In the genomic region with DNA sequence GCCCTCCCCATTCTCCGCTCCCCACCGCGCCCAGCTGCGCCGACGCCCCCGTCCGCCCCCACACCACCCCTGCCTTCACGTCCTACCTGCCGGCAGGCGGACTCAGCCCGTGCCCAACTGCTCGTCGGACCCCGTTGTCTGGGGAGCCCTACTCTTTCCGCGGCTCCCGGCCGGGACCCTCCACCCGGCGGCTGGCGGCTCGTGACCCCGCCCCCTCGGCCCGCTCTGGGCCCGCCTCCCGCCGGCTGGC, we compare ENCODE assay signal across 1 cellular context.
A peak's percentile ranks its signal among the peaks of the same experiment; 100 is the strongest.
TF ChIP-seq lines count a peak whose summit lies in the region.

A gene (minus strand): TSS at position 209 of the 250 bp plus-strand sequence. CDS start 9,899 bp downstream, outside the sequence.

TF ChIP-seq in HepG2, 621 proteins besides CTCF, POLR2A, EP300 and RAD21 (continued from another document):
- TF ChIP-seq, protein P1, sequence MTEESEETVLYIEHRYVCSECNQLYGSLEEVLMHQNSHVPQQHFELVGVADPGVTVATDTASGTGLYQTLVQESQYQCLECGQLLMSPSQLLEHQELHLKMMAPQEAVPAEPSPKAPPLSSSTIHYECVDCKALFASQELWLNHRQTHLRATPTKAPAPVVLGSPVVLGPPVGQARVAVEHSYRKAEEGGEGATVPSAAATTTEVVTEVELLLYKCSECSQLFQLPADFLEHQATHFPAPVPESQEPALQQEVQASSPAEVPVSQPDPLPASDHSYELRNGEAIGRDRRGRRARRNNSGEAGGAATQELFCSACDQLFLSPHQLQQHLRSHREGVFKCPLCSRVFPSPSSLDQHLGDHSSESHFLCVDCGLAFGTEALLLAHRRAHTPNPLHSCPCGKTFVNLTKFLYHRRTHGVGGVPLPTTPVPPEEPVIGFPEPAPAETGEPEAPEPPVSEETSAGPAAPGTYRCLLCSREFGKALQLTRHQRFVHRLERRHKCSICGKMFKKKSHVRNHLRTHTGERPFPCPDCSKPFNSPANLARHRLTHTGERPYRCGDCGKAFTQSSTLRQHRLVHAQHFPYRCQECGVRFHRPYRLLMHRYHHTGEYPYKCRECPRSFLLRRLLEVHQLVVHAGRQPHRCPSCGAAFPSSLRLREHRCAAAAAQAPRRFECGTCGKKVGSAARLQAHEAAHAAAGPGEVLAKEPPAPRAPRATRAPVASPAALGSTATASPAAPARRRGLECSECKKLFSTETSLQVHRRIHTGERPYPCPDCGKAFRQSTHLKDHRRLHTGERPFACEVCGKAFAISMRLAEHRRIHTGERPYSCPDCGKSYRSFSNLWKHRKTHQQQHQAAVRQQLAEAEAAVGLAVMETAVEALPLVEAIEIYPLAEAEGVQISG (CRISPR knock-in tag; IDR thresholded peaks at IDR 0.05) = no peak
- TF ChIP-seq, protein P2, sequence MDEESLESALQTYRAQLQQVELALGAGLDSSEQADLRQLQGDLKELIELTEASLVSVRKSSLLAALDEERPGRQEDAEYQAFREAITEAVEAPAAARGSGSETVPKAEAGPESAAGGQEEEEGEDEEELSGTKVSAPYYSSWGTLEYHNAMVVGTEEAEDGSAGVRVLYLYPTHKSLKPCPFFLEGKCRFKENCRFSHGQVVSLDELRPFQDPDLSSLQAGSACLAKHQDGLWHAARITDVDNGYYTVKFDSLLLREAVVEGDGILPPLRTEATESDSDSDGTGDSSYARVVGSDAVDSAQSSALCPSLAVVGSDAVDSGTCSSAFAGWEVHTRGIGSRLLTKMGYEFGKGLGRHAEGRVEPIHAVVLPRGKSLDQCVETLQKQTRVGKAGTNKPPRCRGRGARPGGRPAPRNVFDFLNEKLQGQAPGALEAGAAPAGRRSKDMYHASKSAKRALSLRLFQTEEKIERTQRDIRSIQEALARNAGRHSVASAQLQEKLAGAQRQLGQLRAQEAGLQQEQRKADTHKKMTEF (CRISPR knock-in tag; IDR thresholded peaks at IDR 0.05) = no peak
- TF ChIP-seq, protein P3, sequence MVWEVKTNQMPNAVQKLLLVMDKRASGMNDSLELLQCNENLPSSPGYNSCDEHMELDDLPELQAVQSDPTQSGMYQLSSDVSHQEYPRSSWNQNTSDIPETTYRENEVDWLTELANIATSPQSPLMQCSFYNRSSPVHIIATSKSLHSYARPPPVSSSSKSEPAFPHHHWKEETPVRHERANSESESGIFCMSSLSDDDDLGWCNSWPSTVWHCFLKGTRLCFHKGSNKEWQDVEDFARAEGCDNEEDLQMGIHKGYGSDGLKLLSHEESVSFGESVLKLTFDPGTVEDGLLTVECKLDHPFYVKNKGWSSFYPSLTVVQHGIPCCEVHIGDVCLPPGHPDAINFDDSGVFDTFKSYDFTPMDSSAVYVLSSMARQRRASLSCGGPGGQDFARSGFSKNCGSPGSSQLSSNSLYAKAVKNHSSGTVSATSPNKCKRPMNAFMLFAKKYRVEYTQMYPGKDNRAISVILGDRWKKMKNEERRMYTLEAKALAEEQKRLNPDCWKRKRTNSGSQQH (CRISPR knock-in tag; IDR thresholded peaks at IDR 0.05; ENCODE audit: low read depth) = 0 out of 2 replicates have a peak, but pooled peaks have one; percentile 23
- TF ChIP-seq TCF12 (IDR thresholded peaks at IDR 0.05) (no peak), TCF12 (CRISPR knock-in tag; IDR thresholded peaks at IDR 0.05) (no peak), ZC3H13 (CRISPR knock-in tag; IDR thresholded peaks at IDR 0.05) (no peak; the same call in 1 of the 2 replicates), ZFX (CRISPR knock-in tag; IDR thresholded peaks at IDR 0.05; ENCODE audit: low read depth) (no peak), ZNF850 (CRISPR knock-in tag; conservative IDR thresholded peaks at IDR 0.05) (no peak), ZNF572 (CRISPR knock-in tag; IDR thresholded peaks at IDR 0.05) (no peak), TARDBP (CRISPR knock-in tag; IDR thresholded peaks at IDR 0.05) (no peak), ZSCAN21 (CRISPR knock-in tag; IDR thresholded peaks at IDR 0.05; ENCODE audit: borderline replicate concordance) (no peak; the same call in 1 of the 2 replicates), KAT2B (IDR thresholded peaks at IDR 0.05; ENCODE audit: borderline replicate concordance, low read depth, low read length) (no peak), ZNF75D (CRISPR knock-in tag; IDR thresholded peaks at IDR 0.05; ENCODE audit: borderline replicate concordance) (no peak), EED (CRISPR knock-in tag; IDR thresholded peaks at IDR 0.05) (0 out of 2 replicates have a peak, but pooled peaks have one; percentile 44), ZSCAN25 (CRISPR knock-in tag; IDR thresholded peaks at IDR 0.05) (0 out of 2 replicates have a peak, but pooled peaks have one; percentile 44), NFIB (CRISPR knock-in tag; IDR thresholded peaks at IDR 0.05; ENCODE audit: borderline replicate concordance) (no peak), ZNF629 (CRISPR knock-in tag; conservative IDR thresholded peaks at IDR 0.05) (no peak)
- TF ChIP-seq, protein P4, sequence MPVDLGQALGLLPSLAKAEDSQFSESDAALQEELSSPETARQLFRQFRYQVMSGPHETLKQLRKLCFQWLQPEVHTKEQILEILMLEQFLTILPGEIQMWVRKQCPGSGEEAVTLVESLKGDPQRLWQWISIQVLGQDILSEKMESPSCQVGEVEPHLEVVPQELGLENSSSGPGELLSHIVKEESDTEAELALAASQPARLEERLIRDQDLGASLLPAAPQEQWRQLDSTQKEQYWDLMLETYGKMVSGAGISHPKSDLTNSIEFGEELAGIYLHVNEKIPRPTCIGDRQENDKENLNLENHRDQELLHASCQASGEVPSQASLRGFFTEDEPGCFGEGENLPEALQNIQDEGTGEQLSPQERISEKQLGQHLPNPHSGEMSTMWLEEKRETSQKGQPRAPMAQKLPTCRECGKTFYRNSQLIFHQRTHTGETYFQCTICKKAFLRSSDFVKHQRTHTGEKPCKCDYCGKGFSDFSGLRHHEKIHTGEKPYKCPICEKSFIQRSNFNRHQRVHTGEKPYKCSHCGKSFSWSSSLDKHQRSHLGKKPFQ (CRISPR knock-in tag; IDR thresholded peaks at IDR 0.05; ENCODE audit: insufficient replicate concordance) = peak; percentile 21
- TF ChIP-seq, protein P5, sequence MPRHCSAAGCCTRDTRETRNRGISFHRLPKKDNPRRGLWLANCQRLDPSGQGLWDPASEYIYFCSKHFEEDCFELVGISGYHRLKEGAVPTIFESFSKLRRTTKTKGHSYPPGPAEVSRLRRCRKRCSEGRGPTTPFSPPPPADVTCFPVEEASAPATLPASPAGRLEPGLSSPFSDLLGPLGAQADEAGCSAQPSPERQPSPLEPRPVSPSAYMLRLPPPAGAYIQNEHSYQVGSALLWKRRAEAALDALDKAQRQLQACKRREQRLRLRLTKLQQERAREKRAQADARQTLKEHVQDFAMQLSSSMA (CRISPR knock-in tag; IDR thresholded peaks at IDR 0.05) = no peak
- TF ChIP-seq, protein P6, sequence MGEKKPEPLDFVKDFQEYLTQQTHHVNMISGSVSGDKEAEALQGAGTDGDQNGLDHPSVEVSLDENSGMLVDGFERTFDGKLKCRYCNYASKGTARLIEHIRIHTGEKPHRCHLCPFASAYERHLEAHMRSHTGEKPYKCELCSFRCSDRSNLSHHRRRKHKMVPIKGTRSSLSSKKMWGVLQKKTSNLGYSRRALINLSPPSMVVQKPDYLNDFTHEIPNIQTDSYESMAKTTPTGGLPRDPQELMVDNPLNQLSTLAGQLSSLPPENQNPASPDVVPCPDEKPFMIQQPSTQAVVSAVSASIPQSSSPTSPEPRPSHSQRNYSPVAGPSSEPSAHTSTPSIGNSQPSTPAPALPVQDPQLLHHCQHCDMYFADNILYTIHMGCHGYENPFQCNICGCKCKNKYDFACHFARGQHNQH (CRISPR knock-in tag; IDR thresholded peaks at IDR 0.05) = no peak
- TF ChIP-seq, protein P7, sequence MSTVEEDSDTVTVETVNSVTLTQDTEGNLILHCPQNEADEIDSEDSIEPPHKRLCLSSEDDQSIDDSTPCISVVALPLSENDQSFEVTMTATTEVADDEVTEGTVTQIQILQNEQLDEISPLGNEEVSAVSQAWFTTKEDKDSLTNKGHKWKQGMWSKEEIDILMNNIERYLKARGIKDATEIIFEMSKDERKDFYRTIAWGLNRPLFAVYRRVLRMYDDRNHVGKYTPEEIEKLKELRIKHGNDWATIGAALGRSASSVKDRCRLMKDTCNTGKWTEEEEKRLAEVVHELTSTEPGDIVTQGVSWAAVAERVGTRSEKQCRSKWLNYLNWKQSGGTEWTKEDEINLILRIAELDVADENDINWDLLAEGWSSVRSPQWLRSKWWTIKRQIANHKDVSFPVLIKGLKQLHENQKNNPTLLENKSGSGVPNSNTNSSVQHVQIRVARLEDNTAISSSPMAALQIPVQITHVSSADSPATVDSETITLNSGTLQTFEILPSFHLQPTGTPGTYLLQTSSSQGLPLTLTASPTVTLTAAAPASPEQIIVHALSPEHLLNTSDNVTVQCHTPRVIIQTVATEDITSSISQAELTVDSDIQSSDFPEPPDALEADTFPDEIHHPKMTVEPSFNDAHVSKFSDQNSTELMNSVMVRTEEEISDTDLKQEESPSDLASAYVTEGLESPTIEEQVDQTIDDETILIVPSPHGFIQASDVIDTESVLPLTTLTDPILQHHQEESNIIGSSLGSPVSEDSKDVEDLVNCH (CRISPR knock-in tag; IDR thresholded peaks at IDR 0.05) = no peak
- TF ChIP-seq, protein P8, sequence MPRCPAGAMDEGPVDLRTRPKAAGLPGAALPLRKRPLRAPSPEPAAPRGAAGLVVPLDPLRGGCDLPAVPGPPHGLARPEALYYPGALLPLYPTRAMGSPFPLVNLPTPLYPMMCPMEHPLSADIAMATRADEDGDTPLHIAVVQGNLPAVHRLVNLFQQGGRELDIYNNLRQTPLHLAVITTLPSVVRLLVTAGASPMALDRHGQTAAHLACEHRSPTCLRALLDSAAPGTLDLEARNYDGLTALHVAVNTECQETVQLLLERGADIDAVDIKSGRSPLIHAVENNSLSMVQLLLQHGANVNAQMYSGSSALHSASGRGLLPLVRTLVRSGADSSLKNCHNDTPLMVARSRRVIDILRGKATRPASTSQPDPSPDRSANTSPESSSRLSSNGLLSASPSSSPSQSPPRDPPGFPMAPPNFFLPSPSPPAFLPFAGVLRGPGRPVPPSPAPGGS (CRISPR knock-in tag; IDR thresholded peaks at IDR 0.05) = 0 out of 2 replicates have a peak, but pooled peaks have one; percentile 42
- TF ChIP-seq, protein P9, sequence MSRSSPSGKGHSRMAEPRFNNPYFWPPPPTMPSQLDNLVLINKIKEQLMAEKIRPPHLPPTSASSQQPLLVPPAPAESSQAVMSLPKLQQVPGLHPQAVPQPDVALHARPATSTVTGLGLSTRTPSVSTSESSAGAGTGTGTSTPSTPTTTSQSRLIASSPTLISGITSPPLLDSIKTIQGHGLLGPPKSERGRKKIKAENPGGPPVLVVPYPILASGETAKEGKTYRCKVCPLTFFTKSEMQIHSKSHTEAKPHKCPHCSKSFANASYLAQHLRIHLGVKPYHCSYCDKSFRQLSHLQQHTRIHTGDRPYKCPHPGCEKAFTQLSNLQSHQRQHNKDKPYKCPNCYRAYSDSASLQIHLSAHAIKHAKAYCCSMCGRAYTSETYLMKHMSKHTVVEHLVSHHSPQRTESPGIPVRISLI (CRISPR knock-in tag; IDR thresholded peaks at IDR 0.05; ENCODE audit: borderline replicate concordance) = 0 out of 2 replicates have a peak, but pooled peaks have one; percentile 5
- TF ChIP-seq, protein P10, sequence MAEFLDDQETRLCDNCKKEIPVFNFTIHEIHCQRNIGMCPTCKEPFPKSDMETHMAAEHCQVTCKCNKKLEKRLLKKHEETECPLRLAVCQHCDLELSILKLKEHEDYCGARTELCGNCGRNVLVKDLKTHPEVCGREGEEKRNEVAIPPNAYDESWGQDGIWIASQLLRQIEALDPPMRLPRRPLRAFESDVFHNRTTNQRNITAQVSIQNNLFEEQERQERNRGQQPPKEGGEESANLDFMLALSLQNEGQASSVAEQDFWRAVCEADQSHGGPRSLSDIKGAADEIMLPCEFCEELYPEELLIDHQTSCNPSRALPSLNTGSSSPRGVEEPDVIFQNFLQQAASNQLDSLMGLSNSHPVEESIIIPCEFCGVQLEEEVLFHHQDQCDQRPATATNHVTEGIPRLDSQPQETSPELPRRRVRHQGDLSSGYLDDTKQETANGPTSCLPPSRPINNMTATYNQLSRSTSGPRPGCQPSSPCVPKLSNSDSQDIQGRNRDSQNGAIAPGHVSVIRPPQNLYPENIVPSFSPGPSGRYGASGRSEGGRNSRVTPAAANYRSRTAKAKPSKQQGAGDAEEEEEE (CRISPR knock-in tag; IDR thresholded peaks at IDR 0.05; ENCODE audit: borderline replicate concordance) = no peak
- TF ChIP-seq, protein P11, sequence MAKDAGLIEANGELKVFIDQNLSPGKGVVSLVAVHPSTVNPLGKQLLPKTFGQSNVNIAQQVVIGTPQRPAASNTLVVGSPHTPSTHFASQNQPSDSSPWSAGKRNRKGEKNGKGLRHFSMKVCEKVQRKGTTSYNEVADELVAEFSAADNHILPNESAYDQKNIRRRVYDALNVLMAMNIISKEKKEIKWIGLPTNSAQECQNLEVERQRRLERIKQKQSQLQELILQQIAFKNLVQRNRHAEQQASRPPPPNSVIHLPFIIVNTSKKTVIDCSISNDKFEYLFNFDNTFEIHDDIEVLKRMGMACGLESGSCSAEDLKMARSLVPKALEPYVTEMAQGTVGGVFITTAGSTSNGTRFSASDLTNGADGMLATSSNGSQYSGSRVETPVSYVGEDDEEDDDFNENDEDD (CRISPR knock-in tag; IDR thresholded peaks at IDR 0.05; ENCODE audit: borderline replicate concordance) = no peak
- TF ChIP-seq, protein P12, sequence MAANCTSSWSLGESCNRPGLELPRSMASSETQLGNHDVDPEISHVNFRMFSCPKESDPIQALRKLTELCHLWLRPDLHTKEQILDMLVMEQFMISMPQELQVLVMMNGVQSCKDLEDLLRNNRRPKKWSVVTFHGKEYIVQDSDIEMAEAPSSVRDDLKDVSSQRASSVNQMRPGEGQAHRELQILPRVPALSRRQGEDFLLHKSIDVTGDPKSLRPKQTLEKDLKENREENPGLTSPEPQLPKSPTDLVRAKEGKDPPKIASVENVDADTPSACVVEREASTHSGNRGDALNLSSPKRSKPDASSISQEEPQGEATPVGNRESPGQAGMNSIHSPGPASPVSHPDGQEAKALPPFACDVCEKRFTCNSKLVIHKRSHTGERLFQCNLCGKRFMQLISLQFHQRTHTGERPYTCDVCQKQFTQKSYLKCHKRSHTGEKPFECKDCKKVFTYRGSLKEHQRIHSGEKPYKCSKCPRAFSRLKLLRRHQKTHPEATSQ (CRISPR knock-in tag; IDR thresholded peaks at IDR 0.05; ENCODE audit: borderline replicate concordance) = no peak
- TF ChIP-seq, protein P13, sequence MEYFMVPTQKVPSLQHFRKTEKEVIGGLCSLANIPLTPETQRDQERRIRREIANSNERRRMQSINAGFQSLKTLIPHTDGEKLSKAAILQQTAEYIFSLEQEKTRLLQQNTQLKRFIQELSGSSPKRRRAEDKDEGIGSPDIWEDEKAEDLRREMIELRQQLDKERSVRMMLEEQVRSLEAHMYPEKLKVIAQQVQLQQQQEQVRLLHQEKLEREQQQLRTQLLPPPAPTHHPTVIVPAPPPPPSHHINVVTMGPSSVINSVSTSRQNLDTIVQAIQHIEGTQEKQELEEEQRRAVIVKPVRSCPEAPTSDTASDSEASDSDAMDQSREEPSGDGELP (IDR thresholded peaks at IDR 0.05; ENCODE audit: borderline replicate concordance, low read depth) = no peak; the same call in 1 of the 2 replicates
